In genomic region chr1:184660462-184661191, GRCh38 we compare ENCODE assay signal across 18 cellular contexts.
A peak's percentile ranks its signal among the peaks of the same experiment; 100 is the strongest.
DNase-seq lines count a peak whose midpoint lies in the region; ATAC-seq, FAIRE-seq and TF ChIP-seq lines count a peak whose summit lies in the region.
"Had no signal": no experiment of that assay in that cellular context is flagged by ENCODE, and none has a peak within 500 bp of the region (broad histone marks: within the 10 kb centered on the region; RNA-seq: fewer than 3 reads in every experiment).

No MANE protein-coding gene starts in this region.

- H3F3A ChIP-seq in SK-N-SH (replicated peaks; ENCODE audit: insufficient read depth) = no peaks in the 10 kb centered on the region

- H3K4me1 Mint-ChIP-seq in osteocyte (ENCODE audit: unreplicated experiment) = peaks cover 22% of the 10 kb centered on the region

- H2AFZ ChIP-seq in KMS-11 (ENCODE audit: low read depth) = no peak overlapping the region
- no peak overlapping the region for H2AFZ ChIP-seq in keratinocyte (ENCODE audit: control insufficient read depth, low read length)
- no peak overlapping the region for H2AFZ ChIP-seq in SK-N-SH (ENCODE audit: low read depth)

- H3K27me3 ChIP-seq in KMS-11 (ENCODE audit: insufficient read depth, low read depth) (no peaks in the 10 kb centered on the region), adipocyte (replicated peaks; ENCODE audit: control insufficient read depth, insufficient read depth, low read length) (peaks cover 6% of the 10 kb centered on the region), keratinocyte (ENCODE audit: control insufficient read depth, extremely low read depth, insufficient read depth, low read length) (peaks cover 8% of the 10 kb centered on the region), SK-N-SH (ENCODE audit: insufficient read depth) (no peaks in the 10 kb centered on the region)

- peak; percentile 13 for FAIRE-seq in keratinocyte (lab: Jason Lieb, UNC)
- FAIRE-seq: A204.1, GM12892, GM19239 had no signal

- no peak for TF ChIP-seq CTCF in KMS-11 (conservative IDR thresholded peaks at IDR 0.05; ENCODE audit: low read depth, low read length)
- no peak for TF ChIP-seq CTCF in keratinocyte (optimal IDR thresholded peaks at IDR 0.05 in 1 of 3, IDR thresholded peaks at IDR 0.05 in 1 of 3, conservative IDR thresholded peaks at IDR 0.05 in 1 of 3; ENCODE audit: extremely low read depth in 1 of 3, insufficient read depth in 2 of 3, low read length in 3 of 3)
- no peak for TF ChIP-seq CTCF in osteocyte (IDR thresholded peaks at IDR 0.05)
- TF ChIP-seq CTCF in SK-N-SH (IDR thresholded peaks at IDR 0.05) = no peak

- H3K36me3 Mint-ChIP-seq in osteocyte (ENCODE audit: unreplicated experiment) = no peaks in the 10 kb centered on the region

- DNase-seq in adipocyte (ENCODE audit: low read depth) (peak; percentile 4), keratinocyte (ENCODE audit: low read depth, low spot score) (no peak), osteocyte (ENCODE audit: extremely low spot score, unreplicated experiment) (no peak), SK-N-SH (no peak), NCI-H2171 treated with DMSO at 0.1 percent for 48 hours (lab: John Stamatoyannopoulos, UW) (no peak), NCI-H1105 (lab: John Stamatoyannopoulos, UW) (no peak)
- DNase-seq: CD4-positive, alpha-beta T cell; DMS153; DMS79 treated with DMSO at 0.1 percent for 48 hours; GDM1; HCEC 1CT had no signal

- H3K9me3 ChIP-seq in adipocyte (ENCODE audit: control insufficient read depth, low read length) = no peaks in the 10 kb centered on the region
- no peaks in the 10 kb centered on the region for H3K9me3 ChIP-seq in keratinocyte (ENCODE audit: control insufficient read depth, low read depth, low read length)
- no peaks in the 10 kb centered on the region for H3K9me3 ChIP-seq in SK-N-SH

- peaks cover 16% of the 10 kb centered on the region for H3K4me1 ChIP-seq in KMS-11 (ENCODE audit: low read depth, poor library complexity, severe bottlenecking)
- H3K4me1 ChIP-seq in adipocyte (ENCODE audit: control insufficient read depth, insufficient read depth, low read length) = peaks cover 6% of the 10 kb centered on the region
- no peaks in the 10 kb centered on the region for H3K4me1 ChIP-seq in keratinocyte (ENCODE audit: control insufficient read depth, extremely low read depth, insufficient read depth, low read length)
- H3K4me1 ChIP-seq in SK-N-SH (ENCODE audit: control insufficient read depth in 1 of 2, insufficient read depth in 2 of 2, low read depth in 1 of 2, low read length in 1 of 2) = peaks cover 0 to 2% of the 10 kb centered on the region in 2 experiments; a peak in 1 of 4 replicates

- H3K79me2 ChIP-seq in KMS-11 (ENCODE audit: insufficient read depth, low read depth) (no peaks in the 10 kb centered on the region), keratinocyte (ENCODE audit: control insufficient read depth, insufficient read depth, low read length) (no peaks in the 10 kb centered on the region), SK-N-SH (ENCODE audit: insufficient read depth) (no peaks in the 10 kb centered on the region)

- H3K9me3 Mint-ChIP-seq in osteocyte (ENCODE audit: unreplicated experiment) = no peaks in the 10 kb centered on the region
- H3K9me3 Mint-ChIP-seq: CD4-positive, alpha-beta T cell had no signal

- no peak overlapping the region for H3K4me3 Mint-ChIP-seq in osteocyte (ENCODE audit: unreplicated experiment)
- H3K4me3 Mint-ChIP-seq: B cell; CD4-positive, alpha-beta T cell had no signal

- H3K27ac Mint-ChIP-seq in osteocyte (ENCODE audit: unreplicated experiment) = peak overlapping the region; percentile 33
- H3K27ac Mint-ChIP-seq: B cell; CD4-positive, alpha-beta T cell had no signal

- WGBS in SK-N-SH (ENCODE audit: low lambda C conversion rate) = 100% methylated on average over 2 of the region's 2 CpGs

- no peak for TF ChIP-seq RAD21 in SK-N-SH (IDR thresholded peaks at IDR 0.05; ENCODE audit: low read length)

- peaks cover 7% of the 10 kb centered on the region for H3K27me3 Mint-ChIP-seq in osteocyte (ENCODE audit: unreplicated experiment)

- TF ChIP-seq EP300 in SK-N-SH (IDR thresholded peaks at IDR 0.05; ENCODE audit: borderline replicate concordance in 1 of 2, low read depth in 1 of 2, low read length in 1 of 2) = no peak

- H3K4me3 ChIP-seq in KMS-11 (IDR thresholded peaks at IDR 0.05; ENCODE audit: insufficient read depth, low read depth, low read length) (no peak overlapping the region), adipocyte (ENCODE audit: low read length) (no peak overlapping the region), keratinocyte (ENCODE audit: control insufficient read depth in 2 of 3, extremely low read depth in 1 of 3, insufficient read depth in 2 of 3, low read depth in 1 of 3, low read length in 3 of 3) (no peak overlapping the region), SK-N-SH (ENCODE audit: low read depth in 2 of 2, low read length in 1 of 2) (no peak overlapping the region)

- CTCF ChIA-PET in SK-N-SH (lab: Yijun Ruan, JAX) = interaction anchor here (0.8 to 1.9 kb wide), 3 partner anchors 8 to 469 kb away, joined by 3 to 5 read pairs (median 3); no protein-coding TSS in a partner anchor

- dilution Hi-C loops in keratinocyte (cut with MboI; ENCODE audit: extremely low pct_ligation_motif_present, low sequenced_read_pairs) = no loop called here

- H4K20me1 ChIP-seq in KMS-11 (ENCODE audit: insufficient read depth) = no peaks in the 10 kb centered on the region
- H4K20me1 ChIP-seq in keratinocyte (ENCODE audit: control insufficient read depth, extremely low read depth, insufficient read depth, low read length) = no peaks in the 10 kb centered on the region
- no peaks in the 10 kb centered on the region for H4K20me1 ChIP-seq in SK-N-SH (ENCODE audit: insufficient read depth)

- H3K9ac ChIP-seq in KMS-11 = no peak overlapping the region
- H3K9ac ChIP-seq in adipocyte (ENCODE audit: low read length) = no peak overlapping the region
- H3K9ac ChIP-seq in keratinocyte (ENCODE audit: control insufficient read depth, extremely low read depth, insufficient read depth, low read length) = no peak overlapping the region
- H3K9ac ChIP-seq in SK-N-SH = no peak overlapping the region

- no peaks in the 10 kb centered on the region for H3K9me1 ChIP-seq in keratinocyte (ENCODE audit: control insufficient read depth, extremely low read depth, insufficient read depth, low read length)

- H3K36me3 ChIP-seq in KMS-11 (ENCODE audit: insufficient read depth) = no peaks in the 10 kb centered on the region
- H3K36me3 ChIP-seq in adipocyte (ENCODE audit: control insufficient read depth, insufficient read depth, low read length, severe bottlenecking) = no peaks in the 10 kb centered on the region
- no peaks in the 10 kb centered on the region for H3K36me3 ChIP-seq in keratinocyte (ENCODE audit: control insufficient read depth in 2 of 2, extremely low read depth in 1 of 2, insufficient read depth in 2 of 2, low read length in 2 of 2)
- no peaks in the 10 kb centered on the region for H3K36me3 ChIP-seq in SK-N-SH (replicated peaks in 1 of 2; ENCODE audit: control insufficient read depth in 1 of 2, insufficient read depth in 2 of 2, low read length in 1 of 2)

- H3K27ac ChIP-seq in KMS-11 = no peak overlapping the region
- H3K27ac ChIP-seq in keratinocyte (ENCODE audit: control insufficient read depth, insufficient read depth, low read length) = no peak overlapping the region
- H3K27ac ChIP-seq in SK-N-SH (ENCODE audit: low read depth in 2 of 2, low read length in 1 of 2) = no peak overlapping the region
- H3K27ac ChIP-seq: HL-60 had no signal

- ATAC-seq in GM21825 (IDR thresholded peaks at IDR 0.05; ENCODE audit: unreplicated experiment) = no peak

- H3K4me2 ChIP-seq in KMS-11 (peak overlapping the region; percentile 23; the same call in 1 of the 2 replicates), keratinocyte (ENCODE audit: control insufficient read depth, extremely low read depth, insufficient read depth, low read depth, low read length) (no peak overlapping the region), SK-N-SH (no peak overlapping the region)

- POLR2A ChIA-PET in SK-N-SH (lab: Yijun Ruan, JAX) = no interaction called here

- H3K9me2 ChIP-seq in SK-N-SH = no peaks in the 10 kb centered on the region; the same call in 1 of the 2 replicates

TF ChIP-seq in SK-N-SH, 30 proteins besides CTCF, POLR2A, EP300 and RAD21 (continues in another document):
- TF ChIP-seq ELF1 (IDR thresholded peaks at IDR 0.05) = no peak
- no peak for TF ChIP-seq RXRA (IDR thresholded peaks at IDR 0.05; ENCODE audit: borderline replicate concordance, low read depth)
- no peak for TF ChIP-seq POLR2AphosphoS5 (IDR thresholded peaks at IDR 0.05; ENCODE audit: low read depth, low read length)
- TF ChIP-seq GABPA (IDR thresholded peaks at IDR 0.05; ENCODE audit: low read depth) = no peak
- no peak for TF ChIP-seq MAX (IDR thresholded peaks at IDR 0.05; ENCODE audit: low read depth)
- no peak for TF ChIP-seq USF1 (IDR thresholded peaks at IDR 0.05; ENCODE audit: borderline replicate concordance, low read depth)
- no peak for TF ChIP-seq TEAD4 (IDR thresholded peaks at IDR 0.05; ENCODE audit: borderline replicate concordance, insufficient read depth)
- TF ChIP-seq NFIC (IDR thresholded peaks at IDR 0.05; ENCODE audit: borderline replicate concordance) = no peak
- no peak for TF ChIP-seq PBX3 (IDR thresholded peaks at IDR 0.05)
- TF ChIP-seq YY1 (IDR thresholded peaks at IDR 0.05; ENCODE audit: low read depth) = no peak
- no peak for TF ChIP-seq SMC3 (IDR thresholded peaks at IDR 0.05; ENCODE audit: low read depth, low read length)
- no peak for TF ChIP-seq FOSL2 (IDR thresholded peaks at IDR 0.05; ENCODE audit: borderline replicate concordance, low read depth)
- TF ChIP-seq SIN3A (IDR thresholded peaks at IDR 0.05; ENCODE audit: borderline replicate concordance, low read depth, low read length) = no peak
